1 cellular context compared by ENCODE assay signal in the genomic region with DNA sequence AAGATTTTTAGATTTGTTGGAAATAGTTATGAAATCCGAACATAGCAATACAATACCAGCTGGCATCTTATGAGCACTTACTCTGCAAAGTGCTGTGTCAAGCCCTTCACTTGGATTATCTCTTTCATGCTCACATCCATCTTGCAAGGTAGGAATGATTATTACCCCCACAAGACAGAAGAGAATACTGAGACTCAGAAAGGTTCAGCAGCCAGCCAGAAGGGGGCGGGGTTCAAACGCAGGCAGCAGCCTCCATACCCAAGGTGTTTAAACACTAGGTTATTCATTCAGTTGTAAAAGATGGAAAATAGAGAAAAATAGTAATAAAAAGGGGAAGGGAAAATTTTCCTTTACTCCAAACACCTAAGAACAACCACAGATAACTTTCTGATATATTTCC.
TF ChIP-seq lines count a peak whose summit lies in the region.

No MANE protein-coding gene starts in this region.

TF ChIP-seq in GM12878, 131 proteins besides CTCF, POLR2A, EP300 and RAD21 (continued from another document):
- TF ChIP-seq, protein P1, sequence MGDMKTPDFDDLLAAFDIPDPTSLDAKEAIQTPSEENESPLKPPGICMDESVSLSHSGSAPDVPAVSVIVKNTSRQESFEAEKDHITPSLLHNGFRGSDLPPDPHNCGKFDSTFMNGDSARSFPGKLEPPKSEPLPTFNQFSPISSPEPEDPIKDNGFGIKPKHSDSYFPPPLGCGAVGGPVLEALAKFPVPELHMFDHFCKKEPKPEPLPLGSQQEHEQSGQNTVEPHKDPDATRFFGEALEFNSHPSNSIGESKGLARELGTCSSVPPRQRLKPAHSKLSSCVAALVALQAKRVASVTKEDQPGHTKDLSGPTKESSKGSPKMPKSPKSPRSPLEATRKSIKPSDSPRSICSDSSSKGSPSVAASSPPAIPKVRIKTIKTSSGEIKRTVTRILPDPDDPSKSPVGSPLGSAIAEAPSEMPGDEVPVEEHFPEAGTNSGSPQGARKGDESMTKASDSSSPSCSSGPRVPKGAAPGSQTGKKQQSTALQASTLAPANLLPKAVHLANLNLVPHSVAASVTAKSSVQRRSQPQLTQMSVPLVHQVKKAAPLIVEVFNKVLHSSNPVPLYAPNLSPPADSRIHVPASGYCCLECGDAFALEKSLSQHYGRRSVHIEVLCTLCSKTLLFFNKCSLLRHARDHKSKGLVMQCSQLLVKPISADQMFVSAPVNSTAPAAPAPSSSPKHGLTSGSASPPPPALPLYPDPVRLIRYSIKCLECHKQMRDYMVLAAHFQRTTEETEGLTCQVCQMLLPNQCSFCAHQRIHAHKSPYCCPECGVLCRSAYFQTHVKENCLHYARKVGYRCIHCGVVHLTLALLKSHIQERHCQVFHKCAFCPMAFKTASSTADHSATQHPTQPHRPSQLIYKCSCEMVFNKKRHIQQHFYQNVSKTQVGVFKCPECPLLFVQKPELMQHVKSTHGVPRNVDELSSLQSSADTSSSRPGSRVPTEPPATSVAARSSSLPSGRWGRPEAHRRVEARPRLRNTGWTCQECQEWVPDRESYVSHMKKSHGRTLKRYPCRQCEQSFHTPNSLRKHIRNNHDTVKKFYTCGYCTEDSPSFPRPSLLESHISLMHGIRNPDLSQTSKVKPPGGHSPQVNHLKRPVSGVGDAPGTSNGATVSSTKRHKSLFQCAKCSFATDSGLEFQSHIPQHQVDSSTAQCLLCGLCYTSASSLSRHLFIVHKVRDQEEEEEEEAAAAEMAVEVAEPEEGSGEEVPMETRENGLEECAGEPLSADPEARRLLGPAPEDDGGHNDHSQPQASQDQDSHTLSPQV (IDR thresholded peaks at IDR 0.05): no peak
- TF ChIP-seq IRF4 (IDR thresholded peaks at IDR 0.05; ENCODE audit: low read depth, low read length): no peak
